ENCODE assay signal across 8 cellular contexts in the genomic region with DNA sequence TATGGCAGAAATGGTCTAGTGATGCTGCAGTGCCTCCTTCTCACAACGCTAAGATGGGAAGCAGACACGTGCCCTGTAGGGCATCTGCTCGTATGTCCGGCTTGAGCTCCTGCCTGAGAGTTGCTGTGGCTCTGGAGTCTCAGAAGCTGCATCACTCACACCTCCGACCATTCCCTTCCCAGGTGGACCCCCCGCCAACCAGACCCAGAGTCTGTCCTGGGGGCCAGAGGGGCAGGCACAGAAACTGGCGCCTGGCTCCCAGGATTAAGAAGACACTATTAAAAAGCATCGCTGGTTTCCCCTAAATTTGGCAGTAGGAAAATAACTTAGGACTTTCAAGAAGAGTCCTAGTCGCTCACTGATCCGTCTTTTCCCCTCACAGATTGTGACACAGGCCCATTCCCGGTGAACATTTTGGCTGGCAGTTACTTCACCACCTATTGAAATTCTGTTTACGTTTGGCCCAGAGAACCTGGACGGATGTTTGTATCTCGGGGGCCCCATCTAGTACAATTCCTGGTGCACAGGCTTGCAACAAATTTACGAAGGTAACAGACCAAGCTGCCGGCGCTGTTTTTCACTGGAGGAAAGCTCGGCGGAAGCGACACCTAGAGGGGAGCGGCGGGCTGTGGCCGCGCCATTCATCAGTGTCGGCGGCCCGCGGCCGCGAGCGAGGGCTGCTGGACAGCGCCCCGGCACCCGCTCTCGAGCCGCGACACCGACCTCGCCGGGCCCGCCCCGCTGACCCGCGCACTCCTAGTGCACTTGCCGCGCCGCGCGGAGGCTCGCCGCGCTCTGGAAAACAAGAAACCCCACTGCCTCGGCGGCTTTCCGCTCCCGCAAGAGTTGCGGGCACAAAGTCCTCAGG. TPM values are rescaled to one million over a fixed set of nuclear protein-coding genes. Genes with fewer than 3 reads are reported as not detected.
DNase-seq lines count a peak whose midpoint lies in the region; ATAC-seq, FAIRE-seq and TF ChIP-seq lines count a peak whose summit lies in the region.

No MANE protein-coding gene starts in this region.

- H3K4me3 Mint-ChIP-seq in H9: peak overlapping the region; percentile 57 to 81
- H3K4me3 Mint-ChIP-seq in central memory CD8-positive, alpha-beta T cell: peak overlapping the region; percentile 65

- peak overlapping the region; percentile 82 for H3K4me2 ChIP-seq in H9 (ENCODE audit: insufficient read depth, insufficient read length, low read length)
- H3K4me2 ChIP-seq in keratinocyte (ENCODE audit: control insufficient read depth, extremely low read depth, insufficient read depth, low read depth, low read length): peak overlapping the region; percentile 57

- H3K9me1 ChIP-seq in keratinocyte (ENCODE audit: control insufficient read depth, extremely low read depth, insufficient read depth, low read length): no peaks in the 10 kb centered on the region

- H3K23me2 ChIP-seq in H9 (ENCODE audit: insufficient read length, low read depth, low read length, poor library complexity, severe bottlenecking): peaks cover 15% of the 10 kb centered on the region

- H2BK15ac ChIP-seq in H9 (ENCODE audit: low read depth, low read length): no peak overlapping the region

- peak overlapping the region; percentile 66; the same call in 1 of the 2 replicates for H3K14ac ChIP-seq in H9 (ENCODE audit: insufficient read depth, low read length)

- H3K79me2 ChIP-seq in H9 (ENCODE audit: insufficient read depth, low read length) (no peaks in the 10 kb centered on the region), keratinocyte (ENCODE audit: control insufficient read depth, insufficient read depth, low read length) (no peaks in the 10 kb centered on the region)

- H3K36me3 ChIP-seq in keratinocyte (ENCODE audit: control insufficient read depth in 2 of 2, extremely low read depth in 1 of 2, insufficient read depth in 2 of 2, low read length in 2 of 2): no peaks in the 10 kb centered on the region

- no peak overlapping the region for H2AFZ ChIP-seq in H9 (ENCODE audit: low read length)
- no peak overlapping the region for H2AFZ ChIP-seq in keratinocyte (ENCODE audit: control insufficient read depth, low read length)

- dilution Hi-C loops in keratinocyte (cut with MboI; ENCODE audit: extremely low pct_ligation_motif_present, low sequenced_read_pairs): no loop called here

- H3K9me3 ChIP-seq in H9 (ENCODE audit: control insufficient read depth, low read depth, low read length) (no peaks in the 10 kb centered on the region), keratinocyte (ENCODE audit: control insufficient read depth, low read depth, low read length) (no peaks in the 10 kb centered on the region)

- WGBS in H9 (ENCODE audit: extremely low coverage, insufficient read length, low lambda C conversion rate): no CpG with 5 or more reads among the region's 57 CpGs

- H3K36me3 Mint-ChIP-seq in H9 (ENCODE audit: insufficient read depth in 1 of 3, low read depth in 3 of 3): no peaks in the 10 kb centered on the region
- no peaks in the 10 kb centered on the region for H3K36me3 Mint-ChIP-seq in central memory CD8-positive, alpha-beta T cell (ENCODE audit: insufficient read depth)

- H3K4me1 Mint-ChIP-seq in H9: peaks cover 16 to 17% of the 10 kb centered on the region in 2 experiments
- H3K4me1 Mint-ChIP-seq in central memory CD8-positive, alpha-beta T cell: peaks cover 6% of the 10 kb centered on the region

- H3K9me3 Mint-ChIP-seq in H9: no peaks in the 10 kb centered on the region
- H3K9me3 Mint-ChIP-seq in central memory CD8-positive, alpha-beta T cell: no peaks in the 10 kb centered on the region

- H3K79me1 ChIP-seq in H9 (ENCODE audit: insufficient read depth, low read depth, low read length, poor library complexity, severe bottlenecking): no peaks in the 10 kb centered on the region

- H2BK120ac ChIP-seq in H9 (ENCODE audit: low read depth, low read length, poor library complexity, severe bottlenecking): no peak overlapping the region

- no peak overlapping the region for H3K9ac ChIP-seq in H9 (ENCODE audit: extremely low read depth, insufficient read length, low read length)
- no peak overlapping the region for H3K9ac ChIP-seq in keratinocyte (ENCODE audit: control insufficient read depth, extremely low read depth, insufficient read depth, low read length)

- H3K27ac ChIP-seq in C4-2B (no peak overlapping the region), H9 (ENCODE audit: insufficient read length, low read depth, low read length) (no peak overlapping the region), keratinocyte (ENCODE audit: control insufficient read depth, insufficient read depth, low read length) (no peak overlapping the region)

- no peak overlapping the region for H3K18ac ChIP-seq in H9 (ENCODE audit: insufficient read length, low read depth, low read length)

- H3K23ac ChIP-seq in H9 (ENCODE audit: insufficient read length, low read depth, low read length): no peak overlapping the region

- TF ChIP-seq CTCF in C4-2B (conservative IDR thresholded peaks at IDR 0.05): peak; percentile 88
- TF ChIP-seq CTCF in H9 (conservative IDR thresholded peaks at IDR 0.05): peak; percentile 71
- TF ChIP-seq CTCF in keratinocyte (optimal IDR thresholded peaks at IDR 0.05 in 1 of 3, IDR thresholded peaks at IDR 0.05 in 1 of 3, conservative IDR thresholded peaks at IDR 0.05 in 1 of 3; ENCODE audit: extremely low read depth in 1 of 3, insufficient read depth in 2 of 3, low read length in 3 of 3): peak; percentile 31 to 69 (median 67)

- no peak overlapping the region for H4K8ac ChIP-seq in H9 (replicated peaks; ENCODE audit: insufficient read length, low read depth, low read length)

- H4K20me1 ChIP-seq in H9 (ENCODE audit: control insufficient read depth, insufficient read depth, insufficient read length) (no peaks in the 10 kb centered on the region), keratinocyte (ENCODE audit: control insufficient read depth, extremely low read depth, insufficient read depth, low read length) (no peaks in the 10 kb centered on the region)

- ATAC-seq in central memory CD8-positive, alpha-beta T cell (replicated peaks; ENCODE audit: extremely low read depth, poor library complexity, severe bottlenecking): no peak
- ATAC-seq in HG03108 (IDR thresholded peaks at IDR 0.05; ENCODE audit: unreplicated experiment): no peak
- no peak for ATAC-seq in GM21723 (IDR thresholded peaks at IDR 0.05; ENCODE audit: unreplicated experiment)

- no peak overlapping the region for H3T11ph ChIP-seq in H9 (ENCODE audit: low read length)

- H3K4me1 ChIP-seq in H9 (ENCODE audit: insufficient read depth, low read length) (no peaks in the 10 kb centered on the region), keratinocyte (ENCODE audit: control insufficient read depth, extremely low read depth, insufficient read depth, low read length) (peaks cover 3% of the 10 kb centered on the region)

- no peak overlapping the region for H3K56ac ChIP-seq in H9 (ENCODE audit: insufficient read length, low read depth, low read length)

- DNase-seq in H9 (peak; percentile 80), RPMI7951 (ENCODE audit: low read depth) (peak; percentile 41), keratinocyte (ENCODE audit: low read depth, low spot score) (no peak)
- DNase-seq in central memory CD8-positive, alpha-beta T cell (ENCODE audit: low spot score in 2 of 2): no peak
- DNase-seq in stimulated activated CD4-positive, alpha-beta T cell treated with anti-CD3 and anti-CD28 coated beads, Interleukin-2, amount 100 ng/mL, for 24 hours: peak; percentile 36 to 61

- H3K27me3 ChIP-seq in H9 (ENCODE audit: insufficient read depth, low read length): peaks cover 26% of the 10 kb centered on the region; the same call in 1 of the 2 replicates
- peaks cover 65% of the 10 kb centered on the region for H3K27me3 ChIP-seq in keratinocyte (ENCODE audit: control insufficient read depth, extremely low read depth, insufficient read depth, low read length)

- H3K27ac Mint-ChIP-seq in H9: no peak overlapping the region
- no peak overlapping the region for H3K27ac Mint-ChIP-seq in central memory CD8-positive, alpha-beta T cell (ENCODE audit: low read depth)

- peak overlapping the region in 2 of 3 experiments; percentile 18 to 44 for H3K4me3 ChIP-seq in keratinocyte (ENCODE audit: control insufficient read depth in 2 of 3, extremely low read depth in 1 of 3, insufficient read depth in 2 of 3, low read depth in 1 of 3, low read length in 3 of 3)

- H2AK5ac ChIP-seq in H9 (ENCODE audit: insufficient read length, low read length): no peak overlapping the region

- no peak overlapping the region for H4K5ac ChIP-seq in H9 (ENCODE audit: insufficient read length, low read depth, low read length)

- no peak overlapping the region for H2BK20ac ChIP-seq in H9 (ENCODE audit: low read depth, low read length, poor library complexity, severe bottlenecking)

- H2BK5ac ChIP-seq in H9 (ENCODE audit: insufficient read length, low read length): no peak overlapping the region

- no peak overlapping the region for H2BK12ac ChIP-seq in H9 (ENCODE audit: insufficient read length, low read depth, low read length)

- H3K4ac ChIP-seq in H9 (ENCODE audit: low read depth, low read length): no peak overlapping the region

- H4K91ac ChIP-seq in H9 (ENCODE audit: insufficient read length, low read depth, low read length): no peak overlapping the region

- FAIRE-seq in keratinocyte (lab: Jason Lieb, UNC): no peak

- H3K27me3 Mint-ChIP-seq in H9 (ENCODE audit: low read depth): peaks cover 73% of the 10 kb centered on the region
- peaks cover 80% of the 10 kb centered on the region for H3K27me3 Mint-ChIP-seq in central memory CD8-positive, alpha-beta T cell

RNA-seq across cellular contexts. Expression of a gene that starts 1.6 kb away (rescaled TPM):
- total RNA-seq in H9 (2021): 5.7 and 6.0 TPM in 2 replicates
- 0.12 TPM in 1 of 2 replicates, not detected in the other for total RNA-seq in RPMI7951 (2014; rRNA removed; shearing (Covaris generic))
- polyA plus RNA-seq in keratinocyte: 0.82 to 4.2 TPM (median 1.7 TPM) in 3 replicates
- 3.0 TPM for polyA plus RNA-seq in keratinocyte (2011; ENCODE audit: low read depth)
- polyA plus RNA-seq in keratinocyte (2011; cell fraction: cytosol; rRNA removed): 2.0 and 2.4 TPM in 2 replicates
- polyA plus RNA-seq in keratinocyte (2011; cell fraction: nucleus; rRNA removed): 2.6 and 3.5 TPM in 2 replicates
- polyA plus RNA-seq in keratinocyte (2012; ENCODE audit: low replicate concordance): 0.79 and 4.6 TPM in 2 replicates
- 0.95 to 7.6 TPM (median 2.4 TPM) in 3 replicates for polyA minus RNA-seq in keratinocyte
- 2.9 TPM for polyA minus RNA-seq in keratinocyte (2011; cell fraction: cytosol; rRNA and poly(A)+ RNA removed)
- 2.4 and 4.6 TPM in 2 replicates for polyA minus RNA-seq in keratinocyte (2011; cell fraction: nucleus; rRNA and poly(A)+ RNA removed)

Comparison
In these comparisons a context has a peak if more than half of its experiments do, and no peak if none do; other contexts are left out.
1. DNase-seq: peak in H9 (single experiment), RPMI7951 (single experiment) and stimulated activated CD4-positive, alpha-beta T cell treated with anti-CD3 and anti-CD28 coated beads, Interleukin-2, amount 100 ng/mL, for 24 hours (2 of 2); none in central memory CD8-positive, alpha-beta T cell (0 of 2) and keratinocyte (single experiment).
2. Peak in every context shown above with its lines, with median percentiles within 50 percentile points of each other: CTCF ChIP-seq.